9 cellular contexts compared by ENCODE assay signal in genomic region chr6:13431861-13432465, GRCh38. TPM values are rescaled to one million over a fixed set of nuclear protein-coding genes. Genes with fewer than 3 reads are reported as not detected.
A peak's percentile ranks its signal among the peaks of the same experiment; 100 is the strongest.
DNase-seq lines count a peak whose midpoint lies in the region; ATAC-seq and TF ChIP-seq lines count a peak whose summit lies in the region.
"Had no signal": no experiment of that assay in that cellular context is flagged by ENCODE, and none has a peak within 500 bp of the region (broad histone marks: within the 10 kb centered on the region; RNA-seq: fewer than 3 reads in every experiment).

No MANE protein-coding gene starts in this region.

- no peaks in the 10 kb centered on the region for H3K27me3 ChIP-seq in PC-3 (ENCODE audit: low read length)
- no peaks in the 10 kb centered on the region for H3K27me3 ChIP-seq in HAP-1 (ENCODE audit: low read depth)
- H3K27me3 ChIP-seq: MG63 had no signal

- H3K9me3 ChIP-seq in PC-3 (ENCODE audit: low read length) = no peaks in the 10 kb centered on the region
- H3K9me3 ChIP-seq in HAP-1 = no peaks in the 10 kb centered on the region
- H3K9me3 ChIP-seq: MG63 had no signal

- no peak for TF ChIP-seq CTCF in PC-3 (conservative IDR thresholded peaks at IDR 0.05; ENCODE audit: low read depth, low read length)

- intact Hi-C loops in PC-3 (cut with micrococcal nuclease) = no loop called here

- H3K27ac ChIP-seq in PC-3 (ENCODE audit: low read length) (no peak overlapping the region), caudate nucleus (ENCODE audit: low read depth, low read length) (peak overlapping the region; percentile 77)

- H3K4me1 ChIP-seq in PC-3 (ENCODE audit: insufficient read depth, low read length) = peaks cover 8% of the 10 kb centered on the region; the same call in 1 of the 2 replicates
- no peaks in the 10 kb centered on the region for H3K4me1 ChIP-seq in HAP-1

- no peaks in the 10 kb centered on the region for H3F3A ChIP-seq in PC-3 (ENCODE audit: low read length, unreplicated experiment)

- no TSS peak for BruUV-seq in PC-3 (replicated peaks; lab: Mats Ljungman, UMichigan)

- POLR2A ChIA-PET in PC-3 (lab: Charles Lee; ENCODE audit: unreplicated experiment) = no interaction called here

- no peak overlapping the region for H3K4me3 ChIP-seq in PC-3 (ENCODE audit: low read length)
- H3K4me3 ChIP-seq in HAP-1 = no peak overlapping the region
- H3K4me3 ChIP-seq: MG63 had no signal

- H3K36me3 ChIP-seq in PC-3 (ENCODE audit: low read depth, low read length) (no peaks in the 10 kb centered on the region), HAP-1 (replicated peaks) (no peaks in the 10 kb centered on the region)
- H3K36me3 ChIP-seq: MG63 had no signal

- CTCF ChIA-PET in PC-3 (lab: Charles Lee) = no interaction called here

- no peaks in the 10 kb centered on the region for H4K20me1 ChIP-seq in PC-3 (ENCODE audit: low read length)

- H3K79me2 ChIP-seq in PC-3 (ENCODE audit: low read length) = peaks cover 8% of the 10 kb centered on the region; the same call in 1 of the 2 replicates

- no peak overlapping the region for H2AFZ ChIP-seq in PC-3 (ENCODE audit: low read length)

- no peak overlapping the region for H3K4me2 ChIP-seq in PC-3 (ENCODE audit: low read length)

- ATAC-seq in PC-3 (peak; percentile 38; the same call in 1 of the 2 replicates), GM19395 (IDR thresholded peaks at IDR 0.05; ENCODE audit: unreplicated experiment) (no peak), GM21723 (IDR thresholded peaks at IDR 0.05; ENCODE audit: unreplicated experiment) (no peak)

- peak; percentile 33 for DNase-seq in NCI-H146 (lab: John Stamatoyannopoulos, UW)
- DNase-seq in NCI-H146 treated with DMSO at 0.1 percent for 48 hours (lab: John Stamatoyannopoulos, UW; ENCODE audit: unreplicated experiment) = no peak
- peak; percentile 22 for DNase-seq in PC-3
- no peak for DNase-seq in caudate nucleus (lab: John Stamatoyannopoulos, UW)
- DNase-seq in stimulated activated CD4-positive, alpha-beta T cell treated with anti-CD3 and anti-CD28 coated beads, Interleukin-2, amount 100 ng/mL, for 4 hours (ENCODE audit: low read depth) = peak; percentile 26
- DNase-seq in HAP-1 (ENCODE audit: low spot score in 2 of 2) = no peak
- DNase-seq: MG63 had no signal

- H3K9me2 ChIP-seq in PC-3 (replicated peaks; ENCODE audit: low read length) = no peaks in the 10 kb centered on the region

- in situ Hi-C loops in HAP-1 (cut with MboI; ENCODE audit: low sequenced_read_pairs) = no loop called here

- no peak overlapping the region for H3K9ac ChIP-seq in PC-3 (ENCODE audit: low read length)

RNA-seq across cellular contexts. Expression of gene GFOD1, which starts 55.4 kb away (rescaled TPM):
- total RNA-seq in PC-3 (2014; rRNA removed) = 16.0 and 21.8 TPM in 2 replicates

Comparison
In these comparisons a context has a peak if more than half of its experiments do, and no peak if none do; other contexts are left out.
1. DNase-seq: peak in NCI-H146 (single experiment), PC-3 (single experiment) and stimulated activated CD4-positive, alpha-beta T cell treated with anti-CD3 and anti-CD28 coated beads, Interleukin-2, amount 100 ng/mL, for 4 hours (single experiment); none in NCI-H146 treated with DMSO at 0.1 percent for 48 hours (single experiment), caudate nucleus (0 of 61) and HAP-1 (0 of 2).